8 cellular contexts compared by ENCODE assay signal in genomic region chr12:123250471-123251383, GRCh38. TPM values are rescaled to one million over a fixed set of nuclear protein-coding genes. Genes with fewer than 3 reads are reported as not detected.
DNase-seq lines count a peak whose midpoint lies in the region; ATAC-seq and TF ChIP-seq lines count a peak whose summit lies in the region.

No MANE protein-coding gene starts in this region.

- ATAC-seq in HG03442 (IDR thresholded peaks at IDR 0.05; ENCODE audit: unreplicated experiment) (no peak), HG03378 (IDR thresholded peaks at IDR 0.05; ENCODE audit: unreplicated experiment) (no peak)

- no peak overlapping the region for H3K4me3 ChIP-seq in CD4-positive, alpha-beta memory T cell (ENCODE audit: low read length in 2 of 2)
- H3K4me3 ChIP-seq in LNCaP clone FGC (ENCODE audit: low read depth, low read length) (peak overlapping the region; percentile 19), mesenchymal stem cell (ENCODE audit: insufficient read depth in 1 of 2, low read depth in 1 of 2, low read length in 2 of 2) (no peak overlapping the region)

- H2AFZ ChIP-seq in mesenchymal stem cell (ENCODE audit: low read depth, low read length), result no peak overlapping the region

- no peak overlapping the region for H3K4me2 ChIP-seq in mesenchymal stem cell (ENCODE audit: low read length, poor library complexity, severe bottlenecking)

- peaks cover 25% of the 10 kb centered on the region for H3K36me3 ChIP-seq in CD4-positive, alpha-beta memory T cell (ENCODE audit: insufficient read depth, low read length)
- H3K36me3 ChIP-seq in mesenchymal stem cell (ENCODE audit: control insufficient read depth in 1 of 2, insufficient read depth in 2 of 2, low read depth in 1 of 2, low read length in 2 of 2), result peaks cover 44 to 57% of the 10 kb centered on the region in 2 experiments

- H3K23ac ChIP-seq in mesenchymal stem cell (ENCODE audit: low read length in 2 of 2), result no peak overlapping the region

- no peak overlapping the region for H3K14ac ChIP-seq in mesenchymal stem cell (ENCODE audit: low read length in 2 of 2)

- H2AK5ac ChIP-seq in mesenchymal stem cell (ENCODE audit: low read length, severe bottlenecking), result peak overlapping the region; percentile 86

- H2BK120ac ChIP-seq in mesenchymal stem cell (ENCODE audit: low read depth, low read length), result no peak overlapping the region

- H3K4me1 Mint-ChIP-seq in CD4-positive, alpha-beta memory T cell, result peaks cover 27 to 58% (median 43%) of the 10 kb centered on the region in 4 donors
- peaks cover 35% of the 10 kb centered on the region for H3K4me1 Mint-ChIP-seq in activated T-helper 2 cell treated with anti-CD3 and anti-CD28 coated beads, Interferon-gamma antibody, Interleukin-2, Interleukin-4, amounts not matched to agents 10 μg/mL and 5 μg/mL and 100 μg/mL, durations not matched to agents 14 hours and 24 hours and 36 hours (ENCODE audit: low read depth)

- peaks cover 25 to 46% of the 10 kb centered on the region in 2 donors for H3K36me3 Mint-ChIP-seq in CD4-positive, alpha-beta memory T cell
- H3K36me3 Mint-ChIP-seq in activated T-helper 2 cell treated with anti-CD3 and anti-CD28 coated beads, Interferon-gamma antibody, Interleukin-2, Interleukin-4, amounts not matched to agents 10 μg/mL and 5 μg/mL and 100 μg/mL, durations not matched to agents 14 hours and 24 hours and 36 hours (ENCODE audit: low read depth), result peaks cover 61% of the 10 kb centered on the region

- H3K18ac ChIP-seq in mesenchymal stem cell (ENCODE audit: low read depth in 1 of 2, low read length in 2 of 2), result no peak overlapping the region

- no peak overlapping the region for H3K4ac ChIP-seq in mesenchymal stem cell (ENCODE audit: low read depth in 1 of 2, low read length in 2 of 2)

- no peak overlapping the region for H2BK5ac ChIP-seq in mesenchymal stem cell (ENCODE audit: low read depth, low read length, poor library complexity, severe bottlenecking)

- no peak overlapping the region for H2BK15ac ChIP-seq in mesenchymal stem cell (ENCODE audit: low read depth, poor library complexity, severe bottlenecking)

- H3K9ac ChIP-seq in mesenchymal stem cell (ENCODE audit: low read length), result no peak overlapping the region

- no peak overlapping the region for H4K8ac ChIP-seq in mesenchymal stem cell (ENCODE audit: low read length)

- H3K27ac ChIP-seq in CD4-positive, alpha-beta memory T cell (ENCODE audit: low read depth, low read length), result no peak overlapping the region
- peak overlapping the region; percentile 17 for H3K27ac ChIP-seq in mesenchymal stem cell (ENCODE audit: low read length, poor library complexity, severe bottlenecking)

- no peaks in the 10 kb centered on the region for H3K27me3 Mint-ChIP-seq in CD4-positive, alpha-beta memory T cell
- H3K27me3 Mint-ChIP-seq in activated T-helper 2 cell treated with anti-CD3 and anti-CD28 coated beads, Interferon-gamma antibody, Interleukin-2, Interleukin-4, amounts not matched to agents 10 μg/mL and 5 μg/mL and 100 μg/mL, durations not matched to agents 14 hours and 24 hours and 36 hours (ENCODE audit: low read depth), result no peaks in the 10 kb centered on the region

- H3K9me3 Mint-ChIP-seq in CD4-positive, alpha-beta memory T cell, result no peaks in the 10 kb centered on the region
- no peaks in the 10 kb centered on the region for H3K9me3 Mint-ChIP-seq in activated T-helper 2 cell treated with anti-CD3 and anti-CD28 coated beads, Interferon-gamma antibody, Interleukin-2, Interleukin-4, amounts not matched to agents 10 μg/mL and 5 μg/mL and 100 μg/mL, durations not matched to agents 14 hours and 24 hours and 36 hours

- H4K91ac ChIP-seq in mesenchymal stem cell (ENCODE audit: low read length), result no peak overlapping the region

- peak overlapping the region in 6 of 7 donors; percentile 39 to 79 (median 54) for H3K27ac Mint-ChIP-seq in CD4-positive, alpha-beta memory T cell
- H3K27ac Mint-ChIP-seq in activated T-helper 2 cell treated with anti-CD3 and anti-CD28 coated beads, Interferon-gamma antibody, Interleukin-2, Interleukin-4, amounts not matched to agents 10 μg/mL and 5 μg/mL and 100 μg/mL, durations not matched to agents 14 hours and 24 hours and 36 hours, result peak overlapping the region; percentile 10

- CTCF ChIA-PET in CD4-positive, alpha-beta memory T cell (lab: Charles Lee; ENCODE audit: partially characterized antibody), result interaction anchor here (1.8 to 2.8 kb wide), 2 partner anchors 8 to 13 kb away, joined by 4 to 14 read pairs; no protein-coding TSS in a partner anchor

- H3K9me3 ChIP-seq in CD4-positive, alpha-beta memory T cell (ENCODE audit: control insufficient read depth in 1 of 2, low read length in 2 of 2), result no peaks in the 10 kb centered on the region
- peaks cover 7% of the 10 kb centered on the region for H3K9me3 ChIP-seq in mesenchymal stem cell (ENCODE audit: control insufficient read depth, low read length)

- WGBS in mesenchymal stem cell, result 92% methylated on average over 13 of the region's 13 CpGs

- H2BK12ac ChIP-seq in mesenchymal stem cell (ENCODE audit: low read length in 2 of 2), result no peak overlapping the region

- intact Hi-C loops in CD4-positive, alpha-beta memory T cell (cut with micrococcal nuclease), result no loop called here
- intact Hi-C loops in activated T-helper 2 cell treated with anti-CD3 and anti-CD28 coated beads, Interferon-gamma antibody, Interleukin-2, Interleukin-4, amounts not matched to agents 10 μg/mL and 5 μg/mL and 100 μg/mL, durations not matched to agents 14 hours and 24 hours and 36 hours (cut with micrococcal nuclease), result no loop called here

- peak overlapping the region in 3 of 8 donors; percentile 30 to 38 (median 33) for H3K4me3 Mint-ChIP-seq in CD4-positive, alpha-beta memory T cell
- no peak overlapping the region for H3K4me3 Mint-ChIP-seq in activated T-helper 2 cell treated with anti-CD3 and anti-CD28 coated beads, Interferon-gamma antibody, Interleukin-2, Interleukin-4, amounts not matched to agents 10 μg/mL and 5 μg/mL and 100 μg/mL, durations not matched to agents 14 hours and 24 hours and 36 hours (ENCODE audit: low read depth)

- DNase-seq in CD4-positive, alpha-beta memory T cell, result no peak
- peak; percentile 86 for DNase-seq in LNCaP clone FGC (ENCODE audit: low read depth)
- no peak for DNase-seq in activated T-helper 2 cell treated with anti-CD3 and anti-CD28 coated beads, Interferon-gamma antibody, Interleukin-2, Interleukin-4, amounts not matched to agents 10 μg/mL and 5 μg/mL and 100 μg/mL, durations not matched to agents 14 hours and 24 hours and 36 hours (ENCODE audit: low spot score)
- no peak for DNase-seq in mesenchymal stem cell
- DNase-seq in globus pallidus (ENCODE audit: low spot score), result no peak
- no peak for DNase-seq in NOMO-1 treated with DMSO at 0.1 percent for 48 hours (lab: John Stamatoyannopoulos, UW; ENCODE audit: unreplicated experiment)

- peaks cover 31% of the 10 kb centered on the region for H3K4me1 ChIP-seq in CD4-positive, alpha-beta memory T cell (ENCODE audit: insufficient read depth, low read length)
- H3K4me1 ChIP-seq in mesenchymal stem cell (ENCODE audit: control insufficient read depth, insufficient read depth, low read depth, low read length), result peaks cover 10% of the 10 kb centered on the region

- no peaks in the 10 kb centered on the region for H3K27me3 ChIP-seq in CD4-positive, alpha-beta memory T cell (ENCODE audit: insufficient read depth, low read length)
- no peaks in the 10 kb centered on the region for H3K27me3 ChIP-seq in mesenchymal stem cell (ENCODE audit: control insufficient read depth in 1 of 2, insufficient read depth in 1 of 2, low read length in 2 of 2)

- no peak for TF ChIP-seq CTCF in LNCaP clone FGC (IDR thresholded peaks at IDR 0.05; ENCODE audit: control insufficient read depth, extremely low read depth, insufficient read depth)

- peaks cover 24% of the 10 kb centered on the region for H3K79me1 ChIP-seq in mesenchymal stem cell (replicated peaks; ENCODE audit: low read length, poor library complexity, severe bottlenecking)

- POLR2A ChIA-PET in CD4-positive, alpha-beta memory T cell (lab: Charles Lee; ENCODE audit: partially characterized antibody), result interaction anchor here (1.2 kb wide), 1 partner anchor 19 kb away, joined by 5 read pairs; no protein-coding TSS in a partner anchor

RNA-seq across cellular contexts. Expression of gene MTRFR, which starts 17.5 kb away (rescaled TPM):
- total RNA-seq in CD4-positive, alpha-beta memory T cell, result 10 to 100 TPM; 46.1 to 48.8 TPM
- polyA plus RNA-seq in CD4-positive, alpha-beta memory T cell, result 10 to 100 TPM; 35.4 to 63.1 TPM
- 28.9 and 31.1 TPM in 2 replicates for total RNA-seq in activated T-helper 2 cell treated with anti-CD3 and anti-CD28 coated beads, Interferon-gamma antibody, Interleukin-2, Interleukin-4, amounts not matched to agents 10 μg/mL and 5 μg/mL and 100 μg/mL, durations not matched to agents 14 hours and 24 hours and 36 hours
- polyA plus RNA-seq in mesenchymal stem cell (2013, experiment 1 of 2), result 11.6 TPM
- 12.5 TPM for polyA plus RNA-seq in mesenchymal stem cell (2013, experiment 2 of 2)

RNA-seq across cellular contexts. Expression of gene MPHOSPH9, which starts 17.8 kb away (rescaled TPM):
- total RNA-seq in CD4-positive, alpha-beta memory T cell, result 10 to 100 TPM; 57.9 to 62.7 TPM
- 10 to 100 TPM; 14.1 to 32.3 TPM for polyA plus RNA-seq in CD4-positive, alpha-beta memory T cell
- total RNA-seq in activated T-helper 2 cell treated with anti-CD3 and anti-CD28 coated beads, Interferon-gamma antibody, Interleukin-2, Interleukin-4, amounts not matched to agents 10 μg/mL and 5 μg/mL and 100 μg/mL, durations not matched to agents 14 hours and 24 hours and 36 hours, result 97.0 and 99.7 TPM in 2 replicates
- polyA plus RNA-seq in mesenchymal stem cell (2013, experiment 1 of 2), result 10.9 TPM
- polyA plus RNA-seq in mesenchymal stem cell (2013, experiment 2 of 2), result 11.2 TPM

RNA-seq across cellular contexts. Expression of gene CDK2AP1, which starts 20.9 kb away (rescaled TPM):
- total RNA-seq in CD4-positive, alpha-beta memory T cell, result 1 to 10 TPM; 4.8 to 5.4 TPM
- polyA plus RNA-seq in CD4-positive, alpha-beta memory T cell, result 1 to 10 TPM; 2.2 to 4.8 TPM
- total RNA-seq in activated T-helper 2 cell treated with anti-CD3 and anti-CD28 coated beads, Interferon-gamma antibody, Interleukin-2, Interleukin-4, amounts not matched to agents 10 μg/mL and 5 μg/mL and 100 μg/mL, durations not matched to agents 14 hours and 24 hours and 36 hours, result 95.3 and 97.7 TPM in 2 replicates
- polyA plus RNA-seq in mesenchymal stem cell (2013, experiment 1 of 2), result 339 TPM
- 346 TPM for polyA plus RNA-seq in mesenchymal stem cell (2013, experiment 2 of 2)

Comparison
In these comparisons a context has a peak if more than half of its experiments do, and no peak if none do; other contexts are left out.
1. RNA of gene CDK2AP1, which starts 20.9 kb away (total RNA-seq): 95.3 to 97.7 TPM in activated T-helper 2 cell treated with anti-CD3 and anti-CD28 coated beads, Interferon-gamma antibody, Interleukin-2, Interleukin-4, amounts not matched to agents 10 μg/mL and 5 μg/mL and 100 μg/mL, durations not matched to agents 14 hours and 24 hours and 36 hours; 4.8 to 5.4 TPM in CD4-positive, alpha-beta memory T cell; every median in the first group is over 10 times any median in the second.